24 cellular contexts compared by ENCODE assay signal in the genomic region with DNA sequence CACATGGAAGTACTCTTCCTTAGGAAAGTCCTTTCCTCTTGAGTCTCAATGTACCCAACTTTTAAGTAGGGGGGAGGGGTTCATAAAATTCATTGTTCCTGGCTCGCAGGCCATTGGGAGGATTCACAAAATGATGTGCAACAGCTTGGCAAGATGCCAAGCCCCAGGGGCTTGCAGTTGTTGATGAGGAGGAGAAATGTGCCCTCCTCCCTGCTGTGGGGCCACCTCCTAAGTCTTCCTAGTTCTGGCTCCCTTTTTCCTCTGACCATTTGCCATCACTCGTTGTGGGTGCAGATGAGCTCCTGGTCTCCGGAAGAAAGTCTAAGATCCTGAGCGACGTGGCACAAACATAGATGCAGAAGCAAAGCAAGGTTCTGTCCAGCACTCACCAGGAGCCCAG.
"Had no signal": no experiment of that assay in that cellular context is flagged by ENCODE, and none has a peak within 500 bp of the region (broad histone marks: within the 10 kb centered on the region; RNA-seq: fewer than 3 reads in every experiment).

No MANE protein-coding gene starts in this region.

- ATAC-seq: left lobe of liver; natural killer cell; stimulated activated effector memory CD8-positive, alpha-beta T cell treated with anti-CD3 and anti-CD28 coated beads, Interleukin-12 subunit alpha, Interleukin-12 subunit beta, amount 100 ng/mL, for 72 hours; stimulated activated naive CD8-positive, alpha-beta T cell treated with anti-CD3 and anti-CD28 coated beads, Interleukin-15, Interleukin-2, amounts not matched to agents 100 U/mL and 50 U/mL, for 24 hours had no signal

- H3K36me3 ChIP-seq: neutrophil, right atrium auricular region, sigmoid colon, tibial artery had no signal

- H3K4me1 ChIP-seq: parathyroid adenoma, right atrium auricular region, sigmoid colon, testis, tibial artery had no signal

- H2AFZ ChIP-seq: parathyroid adenoma had no signal

- H3K4me3 ChIP-seq: coronary artery, right atrium auricular region, sigmoid colon, testis, tibial artery had no signal

- H3K9ac ChIP-seq: parathyroid adenoma had no signal

- H3K9me3 ChIP-seq: neutrophil, sigmoid colon, testis had no signal

- H3K27ac ChIP-seq: coronary artery, neutrophil, parathyroid adenoma, right atrium auricular region, sigmoid colon, testis, tibial artery had no signal

- H3K27me3 ChIP-seq: neutrophil, right atrium auricular region, sigmoid colon, testis had no signal

- H3K79me2 ChIP-seq: parathyroid adenoma had no signal

- DNase-seq: dermis blood vessel endothelial cell; effector memory CD4-positive, alpha-beta T cell; erythroblast; hypothalamus; immature natural killer cell; mesenchymal stem cell; midbrain; natural killer cell; sigmoid colon; stimulated activated CD4-positive, alpha-beta T cell treated with anti-CD3 and anti-CD28 coated beads, Interleukin-2, amount 100 ng/mL, for 24 hours; stimulated activated CD4-positive, alpha-beta T cell treated with anti-CD3 and anti-CD28 coated beads, Interleukin-4, amount 100 ng/mL, for 24 hours; stimulated activated naive CD8-positive, alpha-beta T cell treated with anti-CD3 and anti-CD28 coated beads, Interleukin-15, Interleukin-2, amounts not matched to agents 100 U/mL and 50 U/mL, for 24 hours; substantia nigra; testis; tibial artery had no signal

- FAIRE-seq: endometrium, frontal cortex, keratinocyte had no signal
